Comparison of ENCODE assay signal across 14 cellular contexts in genomic region chr6:52788478-52788877, GRCh38. TPM values are rescaled to one million over a fixed set of nuclear protein-coding genes. Genes with fewer than 3 reads are reported as not detected.
DNase-seq lines count a peak whose midpoint lies in the region; ATAC-seq lines count a peak whose summit lies in the region.
"Had no signal": no experiment of that assay in that cellular context is flagged by ENCODE, and none has a peak within 500 bp of the region (broad histone marks: within the 10 kb centered on the region; RNA-seq: fewer than 3 reads in every experiment).

No MANE protein-coding gene starts in this region.

- intact Hi-C loops in Right ventricle myocardium superior (cut with DNase I), result loop anchor here (5.0 kb wide), 1 partner anchor 39 kb away; no protein-coding TSS in a partner anchor

- DNase-seq in EH (ENCODE audit: low read depth) (peak; percentile 21), NCI-H69 (lab: John Stamatoyannopoulos, UW) (peak; percentile 11), inferior parietal cortex (ENCODE audit: extremely low spot score) (peak; percentile 19), putamen (ENCODE audit: low spot score) (peak; percentile 59), Right ventricle myocardium superior (no peak)
- no peak for DNase-seq in effector CD4-positive, alpha-beta T cell
- DNase-seq: activated CD4-positive, alpha-beta T cell treated with anti-CD3 and anti-CD28 coated beads for 4 hours; DMS153; NCI-H187 had no signal

- ATAC-seq in HG03439 (IDR thresholded peaks at IDR 0.05; ENCODE audit: unreplicated experiment) (no peak), Right ventricle myocardium superior (ENCODE audit: poor library complexity) (no peak)

RNA-seq across cellular contexts. Expression of gene GSTA1, which starts 15.1 kb away (rescaled TPM):
- not detected for total RNA-seq in Right ventricle myocardium superior
- total RNA-seq: NCI-H460, right atrium auricular region, temporal lobe had no signal

RNA-seq across cellular contexts. Expression of gene GSTA2, which starts 25.2 kb away (rescaled TPM):
- total RNA-seq in Right ventricle myocardium superior, result not detected
- total RNA-seq: lower leg skin, NCI-H460, right atrium auricular region, temporal lobe had no signal

RNA-seq across cellular contexts. Expression of gene GSTA5, which starts 52.1 kb away (rescaled TPM):
- total RNA-seq in Right ventricle myocardium superior, result not detected
- total RNA-seq: lower leg skin, NCI-H460, right atrium auricular region, temporal lobe had no signal

Comparison
In these comparisons a context has a peak if more than half of its experiments do, and no peak if none do; other contexts are left out.
1. DNase-seq: peak in EH (single experiment), NCI-H69 (single experiment), inferior parietal cortex (single experiment) and putamen (single experiment); none in effector CD4-positive, alpha-beta T cell (single experiment) and Right ventricle myocardium superior (single experiment).